In the genomic region with DNA sequence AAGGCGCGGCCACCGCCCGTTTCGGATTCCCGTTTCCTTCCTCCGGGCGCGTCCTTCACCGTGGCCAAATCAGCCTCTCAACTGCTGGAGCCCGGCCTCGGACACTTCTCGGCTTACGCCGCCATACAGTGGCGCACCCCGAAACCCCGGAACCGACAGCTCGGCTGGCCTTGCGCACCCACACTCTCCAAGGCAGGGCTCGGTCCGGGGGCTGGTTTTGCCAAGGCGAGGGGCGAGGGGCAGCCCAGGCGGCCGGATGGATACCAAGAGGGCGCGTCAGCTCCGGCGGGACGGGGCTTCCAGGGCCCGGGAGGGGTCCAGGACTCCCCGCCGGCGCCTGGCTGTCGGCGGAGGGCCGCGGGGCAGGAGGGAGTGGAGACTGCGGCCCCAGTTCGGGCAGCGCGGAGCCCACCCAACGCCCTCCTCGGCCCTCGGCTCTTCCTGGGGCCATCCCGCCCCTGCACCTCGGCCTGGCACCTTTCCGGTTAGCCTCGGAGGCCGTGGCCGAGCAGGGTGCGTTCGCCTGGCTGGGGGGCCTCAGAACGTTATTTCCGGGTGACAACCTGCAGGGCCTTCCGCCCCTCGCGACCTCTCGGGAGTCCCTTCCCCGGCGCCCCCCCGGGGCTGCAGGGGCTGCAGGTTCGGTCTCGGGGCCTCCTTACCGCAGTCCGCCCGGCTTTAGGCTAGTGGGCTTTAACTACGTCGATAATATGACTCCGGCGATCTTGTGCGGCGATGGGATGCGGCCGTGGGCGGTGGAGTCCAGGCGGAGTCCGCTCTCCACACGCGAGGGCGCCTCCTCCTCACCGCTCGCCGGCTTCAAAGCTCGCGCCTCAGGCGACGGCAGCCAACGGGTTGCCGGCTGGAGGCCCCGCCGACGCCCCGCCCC, we compare ENCODE assay signal across 8 cellular contexts. TPM values are rescaled to one million over a fixed set of nuclear protein-coding genes. Genes with fewer than 3 reads are reported as not detected.
DNase-seq lines count a peak whose midpoint lies in the region; ATAC-seq and TF ChIP-seq lines count a peak whose summit lies in the region.

No MANE protein-coding gene starts in this region.

- H3K36me3 ChIP-seq in neutrophil: peaks cover 8% of the 10 kb centered on the region

- ATAC-seq in GM19455 (IDR thresholded peaks at IDR 0.05; ENCODE audit: unreplicated experiment) (peak; percentile 14), HG03571 (IDR thresholded peaks at IDR 0.05; ENCODE audit: unreplicated experiment) (peak; percentile 6)
- peak; percentile 5 for ATAC-seq in activated CD8-positive, alpha-beta T cell treated with anti-CD3 and anti-CD28 coated beads for 36 hours

- peak overlapping the region; percentile 67 for H3K4me3 Mint-ChIP-seq in Calu3 (ENCODE audit: low read depth, unreplicated experiment)
- peak overlapping the region; percentile 85 for H3K4me3 Mint-ChIP-seq in activated CD8-positive, alpha-beta T cell treated with anti-CD3 and anti-CD28 coated beads for 36 hours

- BruUV-seq in Calu3 (replicated peaks; lab: Mats Ljungman, UMichigan): no TSS peak

- POLR2A ChIA-PET in activated CD8-positive, alpha-beta T cell treated with anti-CD3 and anti-CD28 coated beads for 36 hours (lab: Charles Lee): interaction anchor here (0.5 to 2.7 kb wide), 8 partner anchors 10 to 459 kb away, joined by 3 to 16 read pairs (median 3); a partner anchor contains a TSS

- H3K27me3 Mint-ChIP-seq in Calu3 (ENCODE audit: unreplicated experiment): no peaks in the 10 kb centered on the region
- no peaks in the 10 kb centered on the region for H3K27me3 Mint-ChIP-seq in activated CD8-positive, alpha-beta T cell treated with anti-CD3 and anti-CD28 coated beads for 36 hours

- DNase-seq in Calu3 (peak; percentile 23), fibroblast of mammary gland (ENCODE audit: low read depth) (no peak), hepatic stellate cell (ENCODE audit: low spot score) (no peak), kidney tubule cell (ENCODE audit: low spot score) (no peak)
- peak; percentile 14 for DNase-seq in activated CD8-positive, alpha-beta T cell treated with anti-CD3 and anti-CD28 coated beads for 36 hours

- H3K9me3 Mint-ChIP-seq in Calu3 (ENCODE audit: low read depth, unreplicated experiment): no peaks in the 10 kb centered on the region
- H3K9me3 Mint-ChIP-seq in activated CD8-positive, alpha-beta T cell treated with anti-CD3 and anti-CD28 coated beads for 36 hours: no peaks in the 10 kb centered on the region

- intact Hi-C loops in Calu3 (cut with micrococcal nuclease; ENCODE audit: unreplicated experiment): loop anchor here (5.0 kb wide), 2 partner anchors 41 to 144 kb away; a partner anchor contains a TSS
- intact Hi-C loops in activated CD8-positive, alpha-beta T cell treated with anti-CD3 and anti-CD28 coated beads for 36 hours (cut with micrococcal nuclease): no loop called here

- TF ChIP-seq CTCF in Calu3 (IDR thresholded peaks at IDR 0.05; ENCODE audit: unreplicated experiment) (no peak), fibroblast of mammary gland (conservative IDR thresholded peaks at IDR 0.05; ENCODE audit: control insufficient read depth, insufficient read depth, low read depth, low read length) (no peak), neutrophil (IDR thresholded peaks at IDR 0.05) (no peak)
- no peak for TF ChIP-seq CTCF in activated CD8-positive, alpha-beta T cell treated with anti-CD3 and anti-CD28 coated beads for 36 hours (IDR thresholded peaks at IDR 0.05)

- CTCF ChIA-PET in Calu3 (lab: Charles Lee): interaction anchor here (0.7 to 2.0 kb wide), 6 partner anchors 9 to 144 kb away, joined by 3 to 9 read pairs (median 4); no protein-coding TSS in a partner anchor
- CTCF ChIA-PET in activated CD8-positive, alpha-beta T cell treated with anti-CD3 and anti-CD28 coated beads for 36 hours (lab: Charles Lee): interaction anchor here (1.1 to 3.5 kb wide), 7 partner anchors 9 to 143 kb away, joined by 3 to 17 read pairs (median 5); a partner anchor contains a TSS

- no peaks in the 10 kb centered on the region for H3K9me3 ChIP-seq in neutrophil

- H3K27ac Mint-ChIP-seq in Calu3 (ENCODE audit: unreplicated experiment): no peak overlapping the region
- H3K27ac Mint-ChIP-seq in activated CD8-positive, alpha-beta T cell treated with anti-CD3 and anti-CD28 coated beads for 36 hours: peak overlapping the region; percentile 87

- peaks cover 33 to 36% of the 10 kb centered on the region in 2 experiments for H3K4me1 ChIP-seq in neutrophil (ENCODE audit: control insufficient read depth in 1 of 2, insufficient read depth in 1 of 2, low read depth in 1 of 2, low read length in 1 of 2)

- peak overlapping the region; percentile 80 for H3K4me3 ChIP-seq in fibroblast of mammary gland (ENCODE audit: control insufficient read depth, low read depth, low read length)
- peak overlapping the region; percentile 98 to 99 for H3K4me3 ChIP-seq in neutrophil (ENCODE audit: low read depth in 1 of 2, low read length in 1 of 2)

- peaks cover 41% of the 10 kb centered on the region for H3K36me3 Mint-ChIP-seq in Calu3 (ENCODE audit: insufficient read depth, unreplicated experiment)
- peaks cover 20% of the 10 kb centered on the region for H3K36me3 Mint-ChIP-seq in activated CD8-positive, alpha-beta T cell treated with anti-CD3 and anti-CD28 coated beads for 36 hours (ENCODE audit: low read depth)

- no peaks in the 10 kb centered on the region for H3K27me3 ChIP-seq in neutrophil

- H3K27ac ChIP-seq in neutrophil: peak overlapping the region; percentile 90

- peaks cover 29% of the 10 kb centered on the region for H3K4me1 Mint-ChIP-seq in Calu3 (ENCODE audit: low read depth, unreplicated experiment)
- peaks cover 24% of the 10 kb centered on the region for H3K4me1 Mint-ChIP-seq in activated CD8-positive, alpha-beta T cell treated with anti-CD3 and anti-CD28 coated beads for 36 hours (ENCODE audit: low read depth)

RNA-seq across cellular contexts. Expression of a gene that starts 0.7 kb away (rescaled TPM):
- 28.3 and 34.9 TPM in 2 replicates for total RNA-seq in Calu3 (2022)
- 10 to 100 TPM; 20.2 to 21.3 TPM for total RNA-seq in activated CD8-positive, alpha-beta T cell treated with anti-CD3 and anti-CD28 coated beads for 36 hours

RNA-seq across cellular contexts. Expression of a gene that starts 42.1 kb away (rescaled TPM):
- 65.2 and 70.2 TPM in 2 replicates for total RNA-seq in Calu3 (2022)
- 10 to 100 TPM; 69.2 to 70.2 TPM for total RNA-seq in activated CD8-positive, alpha-beta T cell treated with anti-CD3 and anti-CD28 coated beads for 36 hours

Comparison
In these comparisons a context has a peak if more than half of its experiments do, and no peak if none do; other contexts are left out.
1. DNase-seq: peak in Calu3 (single experiment) and activated CD8-positive, alpha-beta T cell treated with anti-CD3 and anti-CD28 coated beads for 36 hours (single experiment); none in fibroblast of mammary gland (single experiment), hepatic stellate cell (single experiment) and kidney tubule cell (single experiment).
2. Peak in every context shown above with its lines, with median percentiles within 50 percentile points of each other: ATAC-seq.